In the genomic region with DNA sequence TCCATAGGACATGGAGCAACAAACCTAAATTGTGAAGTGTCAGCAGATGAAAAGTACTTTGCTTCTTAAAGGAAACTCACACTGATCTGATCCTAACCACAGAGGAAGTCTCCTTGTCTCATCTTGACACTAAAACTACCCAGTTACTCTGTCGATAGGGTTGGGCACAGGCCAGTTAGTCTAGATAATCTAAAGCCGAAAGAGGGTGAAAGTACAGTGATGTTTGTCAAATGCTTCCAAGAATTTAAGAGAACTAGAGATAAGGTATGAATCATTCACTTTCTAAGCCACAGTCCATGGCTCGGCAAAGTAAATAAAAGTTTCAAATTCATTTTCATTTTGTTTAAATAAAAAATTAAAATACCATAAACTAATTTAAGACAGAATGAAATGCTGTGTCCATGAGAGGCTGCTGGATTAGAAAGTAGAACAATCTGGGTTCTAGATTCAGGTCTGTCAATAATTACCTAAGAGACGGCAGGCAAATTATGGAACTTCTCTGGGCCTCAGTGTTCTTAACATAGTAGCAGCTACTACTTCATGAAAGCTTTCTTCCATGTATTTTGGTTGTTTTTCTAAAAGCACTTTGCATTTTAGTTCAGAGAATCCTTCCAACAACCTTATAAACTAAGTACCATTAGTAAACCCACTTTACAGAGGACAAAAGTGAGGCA, we compare ENCODE assay signal across 12 cellular contexts.
DNase-seq lines count a peak whose midpoint lies in the region; ATAC-seq, FAIRE-seq and TF ChIP-seq lines count a peak whose summit lies in the region.
"Had no signal": no experiment of that assay in that cellular context is flagged by ENCODE, and none has a peak within 500 bp of the region (broad histone marks: within the 10 kb centered on the region; RNA-seq: fewer than 3 reads in every experiment).

No MANE protein-coding gene starts in this region.

- TF ChIP-seq POLR2A in gastroesophageal sphincter (IDR thresholded peaks at IDR 0.05): no peak

- WGBS in gastroesophageal sphincter (ENCODE audit: low coverage in 1 of 2), 2 donors: 10 to 30% methylated on average over 4 of the region's 4 CpGs

- H3K4me3 ChIP-seq in thoracic aorta (peak overlapping the region; percentile 46), gastroesophageal sphincter (no peak overlapping the region)
- H3K4me3 ChIP-seq: HAP-1, Peyer's patch had no signal

- no peak for FAIRE-seq in HTR-8/SVneo (lab: Jason Lieb, UNC)

- CTCF ChIA-PET in RWPE1 (lab: Yijun Ruan, JAX): no interaction called here

- no peak for ATAC-seq in thoracic aorta (ENCODE audit: insufficient number of reproducible peaks, low FRiP score, low read depth)
- no peak for ATAC-seq in gastroesophageal sphincter
- ATAC-seq: activated CD4-positive, alpha-beta T cell treated with anti-CD3 and anti-CD28 coated beads for 36 hours had no signal

- H3K27ac ChIP-seq in thoracic aorta: no peak overlapping the region
- no peak overlapping the region for H3K27ac ChIP-seq in gastroesophageal sphincter
- no peak overlapping the region for H3K27ac ChIP-seq in RWPE1
- H3K27ac ChIP-seq: Peyer's patch had no signal

- H3K4me1 ChIP-seq in thoracic aorta (ENCODE audit: control insufficient read depth in 1 of 2, low read depth in 2 of 2) (peaks cover 13 to 14% of the 10 kb centered on the region in 2 donors), gastroesophageal sphincter (peaks cover 0 to 6% (median 0%) of the 10 kb centered on the region in 3 donors)
- H3K4me1 ChIP-seq: HAP-1, Peyer's patch had no signal

- POLR2A ChIA-PET in RWPE1 (lab: Yijun Ruan, JAX; ENCODE audit: low non-redundant PET): no interaction called here

- TF ChIP-seq EP300 in gastroesophageal sphincter (IDR thresholded peaks at IDR 0.05): no peak

- H3K27me3 ChIP-seq in thoracic aorta (replicated peaks; ENCODE audit: insufficient read depth) (no peaks in the 10 kb centered on the region), gastroesophageal sphincter (no peaks in the 10 kb centered on the region)
- H3K27me3 ChIP-seq: Peyer's patch had no signal

- peak; percentile 6 for DNase-seq in HTR-8/SVneo (ENCODE audit: insufficient read length, low spot score)
- DNase-seq in amniotic epithelial cell (ENCODE audit: low read depth): peak; percentile 90
- peak; percentile 43 for DNase-seq in hepatic stellate cell (ENCODE audit: low spot score)
- no peak for DNase-seq in thoracic aorta (ENCODE audit: low spot score)
- no peak for DNase-seq in NCI-H2081 treated with DMSO at 0.1 percent for 48 hours (lab: John Stamatoyannopoulos, UW)
- DNase-seq in RWPE1 (ENCODE audit: low spot score): no peak
- DNase-seq: activated CD4-positive, alpha-beta T cell treated with anti-CD3 and anti-CD28 coated beads for 36 hours; activated naive CD4-positive, alpha-beta T cell treated with Interleukin-2 at 50 U/mL for 16 hours; NCI-H146; Peyer's patch had no signal

- H3K9me3 ChIP-seq in thoracic aorta: peaks cover 5% of the 10 kb centered on the region
- H3K9me3 ChIP-seq in gastroesophageal sphincter: peaks cover 0 to 6% (median 0%) of the 10 kb centered on the region in 3 donors
- H3K9me3 ChIP-seq: HAP-1, Peyer's patch had no signal

- H3K36me3 ChIP-seq in thoracic aorta (no peaks in the 10 kb centered on the region), gastroesophageal sphincter (no peaks in the 10 kb centered on the region)
- H3K36me3 ChIP-seq: HAP-1, Peyer's patch had no signal

- TF ChIP-seq CTCF in thoracic aorta (IDR thresholded peaks at IDR 0.05) (no peak), gastroesophageal sphincter (IDR thresholded peaks at IDR 0.05) (no peak), RWPE1 (conservative IDR thresholded peaks at IDR 0.05; ENCODE audit: low read depth) (no peak)

Comparison
In these comparisons a context has a peak if more than half of its experiments do, and no peak if none do; other contexts are left out.
1. DNase-seq: peak in HTR-8/SVneo (single experiment), amniotic epithelial cell (single experiment) and hepatic stellate cell (single experiment); none in thoracic aorta (single experiment), NCI-H2081 treated with DMSO at 0.1 percent for 48 hours (single experiment) and RWPE1 (single experiment).